1 cellular context compared by ENCODE assay signal in the genomic region with DNA sequence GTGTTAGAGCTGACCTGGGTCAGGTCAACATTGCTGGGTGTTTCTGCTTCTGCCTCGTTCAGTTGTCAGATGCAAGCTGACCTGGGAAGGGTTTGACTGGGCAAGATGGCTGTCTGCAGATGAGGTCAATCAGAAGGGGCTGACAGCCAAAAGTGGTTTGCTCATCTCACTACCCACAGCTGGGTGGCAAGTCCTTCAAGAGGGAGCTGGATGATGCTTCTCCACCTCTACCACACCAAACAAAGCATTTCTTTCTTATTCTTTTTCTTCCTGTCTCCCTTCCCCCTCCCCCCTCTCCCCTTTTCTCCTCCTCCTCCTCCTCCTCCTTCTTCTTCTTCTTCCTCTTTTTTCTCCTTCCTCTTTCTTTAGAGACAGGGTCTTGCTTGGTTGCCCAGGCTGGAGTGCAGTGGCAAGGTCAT.
TF ChIP-seq lines count a peak whose summit lies in the region.

No MANE protein-coding gene starts in this region.

TF ChIP-seq in GM12878, 131 proteins besides CTCF, POLR2A, EP300 and RAD21 (continued from another document):
- TF ChIP-seq, protein P1, sequence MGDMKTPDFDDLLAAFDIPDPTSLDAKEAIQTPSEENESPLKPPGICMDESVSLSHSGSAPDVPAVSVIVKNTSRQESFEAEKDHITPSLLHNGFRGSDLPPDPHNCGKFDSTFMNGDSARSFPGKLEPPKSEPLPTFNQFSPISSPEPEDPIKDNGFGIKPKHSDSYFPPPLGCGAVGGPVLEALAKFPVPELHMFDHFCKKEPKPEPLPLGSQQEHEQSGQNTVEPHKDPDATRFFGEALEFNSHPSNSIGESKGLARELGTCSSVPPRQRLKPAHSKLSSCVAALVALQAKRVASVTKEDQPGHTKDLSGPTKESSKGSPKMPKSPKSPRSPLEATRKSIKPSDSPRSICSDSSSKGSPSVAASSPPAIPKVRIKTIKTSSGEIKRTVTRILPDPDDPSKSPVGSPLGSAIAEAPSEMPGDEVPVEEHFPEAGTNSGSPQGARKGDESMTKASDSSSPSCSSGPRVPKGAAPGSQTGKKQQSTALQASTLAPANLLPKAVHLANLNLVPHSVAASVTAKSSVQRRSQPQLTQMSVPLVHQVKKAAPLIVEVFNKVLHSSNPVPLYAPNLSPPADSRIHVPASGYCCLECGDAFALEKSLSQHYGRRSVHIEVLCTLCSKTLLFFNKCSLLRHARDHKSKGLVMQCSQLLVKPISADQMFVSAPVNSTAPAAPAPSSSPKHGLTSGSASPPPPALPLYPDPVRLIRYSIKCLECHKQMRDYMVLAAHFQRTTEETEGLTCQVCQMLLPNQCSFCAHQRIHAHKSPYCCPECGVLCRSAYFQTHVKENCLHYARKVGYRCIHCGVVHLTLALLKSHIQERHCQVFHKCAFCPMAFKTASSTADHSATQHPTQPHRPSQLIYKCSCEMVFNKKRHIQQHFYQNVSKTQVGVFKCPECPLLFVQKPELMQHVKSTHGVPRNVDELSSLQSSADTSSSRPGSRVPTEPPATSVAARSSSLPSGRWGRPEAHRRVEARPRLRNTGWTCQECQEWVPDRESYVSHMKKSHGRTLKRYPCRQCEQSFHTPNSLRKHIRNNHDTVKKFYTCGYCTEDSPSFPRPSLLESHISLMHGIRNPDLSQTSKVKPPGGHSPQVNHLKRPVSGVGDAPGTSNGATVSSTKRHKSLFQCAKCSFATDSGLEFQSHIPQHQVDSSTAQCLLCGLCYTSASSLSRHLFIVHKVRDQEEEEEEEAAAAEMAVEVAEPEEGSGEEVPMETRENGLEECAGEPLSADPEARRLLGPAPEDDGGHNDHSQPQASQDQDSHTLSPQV (IDR thresholded peaks at IDR 0.05), result peak; percentile 86
- TF ChIP-seq TCF3 (IDR thresholded peaks at IDR 0.05; ENCODE audit: borderline replicate concordance, insufficient read depth, low read depth, low read length) (peak; percentile 89), MYC (IDR thresholded peaks at IDR 0.05; ENCODE audit: insufficient read depth, insufficient read length, insufficient replicate concordance, low read length, severe bottlenecking) (peak; percentile 34), PAX5 (IDR thresholded peaks at IDR 0.05; ENCODE audit: borderline replicate concordance, low read depth, low read length) (peak; percentile 14; the same call in 1 of the 2 replicates), YY1 (IDR thresholded peaks at IDR 0.05; ENCODE audit: low read depth, low read length) (peak; percentile 93), TCF12 (IDR thresholded peaks at IDR 0.05; ENCODE audit: low read depth, low read length) (peak; percentile 80), RUNX3 (IDR thresholded peaks at IDR 0.05; ENCODE audit: low read length) (peak; percentile 63), ETV6 (conservative IDR thresholded peaks at IDR 0.05 in 1 of 2, IDR thresholded peaks at IDR 0.05 in 1 of 2; ENCODE audit: borderline replicate concordance in 1 of 2, low read depth in 1 of 2) (peak in 1 of 2 experiments; percentile 36; a peak in 1 of 4 replicates), HDGF (IDR thresholded peaks at IDR 0.05) (peak; percentile 55; the same call in 1 of the 2 replicates), SUPT20H (IDR thresholded peaks at IDR 0.05; ENCODE audit: borderline replicate concordance, control insufficient read depth, low read depth, low read length) (no peak), CEBPB (IDR thresholded peaks at IDR 0.05; ENCODE audit: borderline replicate concordance in 1 of 2, low read depth in 2 of 2, low read length in 2 of 2) (no peak), NFIC (IDR thresholded peaks at IDR 0.05; ENCODE audit: low read depth, low read length) (peak; percentile 49; the same call in 1 of the 2 replicates), NR2C1 (IDR thresholded peaks at IDR 0.05) (peak; percentile 57; the same call in 1 of the 2 replicates), IKZF1 (conservative IDR thresholded peaks at IDR 0.05) (peak; percentile 63; the same call in 1 of the 2 replicates), TARDBP (IDR thresholded peaks at IDR 0.05; ENCODE audit: borderline replicate concordance) (0 out of 2 replicates have a peak, but pooled peaks have one; percentile 36), CBFB (IDR thresholded peaks at IDR 0.05; ENCODE audit: low read depth) (peak; percentile 53; the same call in 1 of the 2 replicates), IRF4 (IDR thresholded peaks at IDR 0.05; ENCODE audit: low read depth, low read length) (peak; percentile 65; the same call in 1 of the 2 replicates), MTA2 (IDR thresholded peaks at IDR 0.05; ENCODE audit: low read depth) (peak; percentile 56; the same call in 1 of the 2 replicates), RAD51 (IDR thresholded peaks at IDR 0.05) (peak; percentile 39; the same call in 1 of the 2 replicates), CHD2 (IDR thresholded peaks at IDR 0.05; ENCODE audit: borderline replicate concordance, low read depth, low read length) (no peak), BACH1 (IDR thresholded peaks at IDR 0.05; ENCODE audit: borderline replicate concordance) (no peak), BMI1 (IDR thresholded peaks at IDR 0.05; ENCODE audit: borderline replicate concordance) (no peak), NBN (IDR thresholded peaks at IDR 0.05) (peak; percentile 47; the same call in 1 of the 2 replicates), MTA3 (IDR thresholded peaks at IDR 0.05; ENCODE audit: borderline replicate concordance, low read length) (peak; percentile 30; the same call in 1 of the 2 replicates), GATAD2B (conservative IDR thresholded peaks at IDR 0.05; ENCODE audit: low read depth) (0 out of 2 replicates have a peak, but pooled peaks have one; percentile 33), HDAC6 (IDR thresholded peaks at IDR 0.05; ENCODE audit: unreplicated experiment) (no peak), BHLHE40 (IDR thresholded peaks at IDR 0.05; ENCODE audit: borderline replicate concordance in 1 of 2, low read depth in 2 of 2, low read length in 1 of 2) (0 out of 4 replicates have a peak, but pooled peaks of 1 of the 2 experiments have one; percentile 2)
- TF ChIP-seq, protein P2, sequence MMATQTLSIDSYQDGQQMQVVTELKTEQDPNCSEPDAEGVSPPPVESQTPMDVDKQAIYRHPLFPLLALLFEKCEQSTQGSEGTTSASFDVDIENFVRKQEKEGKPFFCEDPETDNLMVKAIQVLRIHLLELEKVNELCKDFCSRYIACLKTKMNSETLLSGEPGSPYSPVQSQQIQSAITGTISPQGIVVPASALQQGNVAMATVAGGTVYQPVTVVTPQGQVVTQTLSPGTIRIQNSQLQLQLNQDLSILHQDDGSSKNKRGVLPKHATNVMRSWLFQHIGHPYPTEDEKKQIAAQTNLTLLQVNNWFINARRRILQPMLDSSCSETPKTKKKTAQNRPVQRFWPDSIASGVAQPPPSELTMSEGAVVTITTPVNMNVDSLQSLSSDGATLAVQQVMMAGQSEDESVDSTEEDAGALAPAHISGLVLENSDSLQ (IDR thresholded peaks at IDR 0.05), result peak; percentile 63
- TF ChIP-seq, protein P3, sequence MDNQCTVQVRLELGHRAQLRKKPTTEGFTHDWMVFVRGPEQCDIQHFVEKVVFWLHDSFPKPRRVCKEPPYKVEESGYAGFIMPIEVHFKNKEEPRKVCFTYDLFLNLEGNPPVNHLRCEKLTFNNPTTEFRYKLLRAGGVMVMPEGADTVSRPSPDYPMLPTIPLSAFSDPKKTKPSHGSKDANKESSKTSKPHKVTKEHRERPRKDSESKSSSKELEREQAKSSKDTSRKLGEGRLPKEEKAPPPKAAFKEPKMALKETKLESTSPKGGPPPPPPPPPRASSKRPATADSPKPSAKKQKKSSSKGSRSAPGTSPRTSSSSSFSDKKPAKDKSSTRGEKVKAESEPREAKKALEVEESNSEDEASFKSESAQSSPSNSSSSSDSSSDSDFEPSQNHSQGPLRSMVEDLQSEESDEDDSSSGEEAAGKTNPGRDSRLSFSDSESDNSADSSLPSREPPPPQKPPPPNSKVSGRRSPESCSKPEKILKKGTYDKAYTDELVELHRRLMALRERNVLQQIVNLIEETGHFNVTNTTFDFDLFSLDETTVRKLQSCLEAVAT (IDR thresholded peaks at IDR 0.05), result 0 out of 2 replicates have a peak, but pooled peaks have one; percentile 39
- TF ChIP-seq, protein P4, sequence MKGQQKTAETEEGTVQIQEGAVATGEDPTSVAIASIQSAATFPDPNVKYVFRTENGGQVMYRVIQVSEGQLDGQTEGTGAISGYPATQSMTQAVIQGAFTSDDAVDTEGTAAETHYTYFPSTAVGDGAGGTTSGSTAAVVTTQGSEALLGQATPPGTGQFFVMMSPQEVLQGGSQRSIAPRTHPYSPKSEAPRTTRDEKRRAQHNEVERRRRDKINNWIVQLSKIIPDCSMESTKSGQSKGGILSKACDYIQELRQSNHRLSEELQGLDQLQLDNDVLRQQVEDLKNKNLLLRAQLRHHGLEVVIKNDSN (IDR thresholded peaks at IDR 0.05; ENCODE audit: borderline replicate concordance, extremely low read length, insufficient read depth, low read depth, low read length), result peak; percentile 26
- TF ChIP-seq, protein P5, sequence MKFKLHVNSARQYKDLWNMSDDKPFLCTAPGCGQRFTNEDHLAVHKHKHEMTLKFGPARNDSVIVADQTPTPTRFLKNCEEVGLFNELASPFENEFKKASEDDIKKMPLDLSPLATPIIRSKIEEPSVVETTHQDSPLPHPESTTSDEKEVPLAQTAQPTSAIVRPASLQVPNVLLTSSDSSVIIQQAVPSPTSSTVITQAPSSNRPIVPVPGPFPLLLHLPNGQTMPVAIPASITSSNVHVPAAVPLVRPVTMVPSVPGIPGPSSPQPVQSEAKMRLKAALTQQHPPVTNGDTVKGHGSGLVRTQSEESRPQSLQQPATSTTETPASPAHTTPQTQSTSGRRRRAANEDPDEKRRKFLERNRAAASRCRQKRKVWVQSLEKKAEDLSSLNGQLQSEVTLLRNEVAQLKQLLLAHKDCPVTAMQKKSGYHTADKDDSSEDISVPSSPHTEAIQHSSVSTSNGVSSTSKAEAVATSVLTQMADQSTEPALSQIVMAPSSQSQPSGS (IDR thresholded peaks at IDR 0.05; ENCODE audit: low read length), result peak; percentile 34; the same call in 1 of the 2 replicates
- TF ChIP-seq, protein P6, sequence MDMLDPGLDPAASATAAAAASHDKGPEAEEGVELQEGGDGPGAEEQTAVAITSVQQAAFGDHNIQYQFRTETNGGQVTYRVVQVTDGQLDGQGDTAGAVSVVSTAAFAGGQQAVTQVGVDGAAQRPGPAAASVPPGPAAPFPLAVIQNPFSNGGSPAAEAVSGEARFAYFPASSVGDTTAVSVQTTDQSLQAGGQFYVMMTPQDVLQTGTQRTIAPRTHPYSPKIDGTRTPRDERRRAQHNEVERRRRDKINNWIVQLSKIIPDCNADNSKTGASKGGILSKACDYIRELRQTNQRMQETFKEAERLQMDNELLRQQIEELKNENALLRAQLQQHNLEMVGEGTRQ (IDR thresholded peaks at IDR 0.05; ENCODE audit: borderline replicate concordance, low read depth, low read length), result no peak
